In genomic region chr12:50764116-50764860, GRCh38 we compare ENCODE assay signal across 1 cellular context.
TF ChIP-seq lines count a peak whose summit lies in the region.

No MANE protein-coding gene starts in this region.

TF ChIP-seq in HepG2, 621 proteins besides CTCF, POLR2A, EP300 and RAD21 (continued from another document and continues in another):
- TF ChIP-seq ZNF280D (CRISPR knock-in tag; IDR thresholded peaks at IDR 0.05): no peak
- peak; percentile 62; the same call in 1 of the 2 replicates for TF ChIP-seq BCL3 (CRISPR knock-in tag; IDR thresholded peaks at IDR 0.05)
- TF ChIP-seq RFX1 (IDR thresholded peaks at IDR 0.05): no peak
- TF ChIP-seq BHLHE40 (IDR thresholded peaks at IDR 0.05; ENCODE audit: low read length): no peak
- TF ChIP-seq, protein P1, sequence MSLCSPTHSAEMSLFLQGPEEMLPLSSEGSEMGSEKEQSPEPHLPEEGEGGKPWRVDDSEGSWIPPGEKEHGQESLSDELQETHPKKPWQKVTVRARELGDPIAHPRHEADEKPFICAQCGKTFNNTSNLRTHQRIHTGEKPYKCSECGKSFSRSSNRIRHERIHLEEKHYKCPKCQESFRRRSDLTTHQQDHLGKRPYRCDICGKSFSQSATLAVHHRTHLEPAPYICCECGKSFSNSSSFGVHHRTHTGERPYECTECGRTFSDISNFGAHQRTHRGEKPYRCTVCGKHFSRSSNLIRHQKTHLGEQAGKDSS (CRISPR knock-in tag; IDR thresholded peaks at IDR 0.05; ENCODE audit: borderline replicate concordance, low read depth): no peak; the same call in 1 of the 2 replicates
- TF ChIP-seq ELF1 (CRISPR knock-in tag; IDR thresholded peaks at IDR 0.05): peak; percentile 19; the same call in 1 of the 2 replicates
- no peak for TF ChIP-seq ZNF253 (CRISPR knock-in tag; IDR thresholded peaks at IDR 0.05; ENCODE audit: borderline replicate concordance)
- TF ChIP-seq KLF15 (CRISPR knock-in tag; IDR thresholded peaks at IDR 0.05; ENCODE audit: borderline replicate concordance): no peak
- no peak for TF ChIP-seq USF2 (IDR thresholded peaks at IDR 0.05; ENCODE audit: low read depth, low read length)
- TF ChIP-seq USF2 (CRISPR knock-in tag; IDR thresholded peaks at IDR 0.05; ENCODE audit: borderline replicate concordance): no peak
- peak; percentile 82; the same call in 1 of the 2 replicates for TF ChIP-seq NFKB2 (CRISPR knock-in tag; IDR thresholded peaks at IDR 0.05; ENCODE audit: borderline replicate concordance)
- peak; percentile 9; the same call in 1 of the 2 replicates for TF ChIP-seq ZMAT3 (CRISPR knock-in tag; conservative IDR thresholded peaks at IDR 0.05)
- no peak for TF ChIP-seq ZNF20 (CRISPR knock-in tag; IDR thresholded peaks at IDR 0.05)
- peak; percentile 20; the same call in 1 of the 2 replicates for TF ChIP-seq ZNF547 (CRISPR knock-in tag; IDR thresholded peaks at IDR 0.05)
- no peak for TF ChIP-seq THAP7 (CRISPR knock-in tag; IDR thresholded peaks at IDR 0.05)
- TF ChIP-seq ZIK1 (CRISPR knock-in tag; IDR thresholded peaks at IDR 0.05; ENCODE audit: borderline replicate concordance, low read depth): no peak; the same call in 1 of the 2 replicates
- TF ChIP-seq NR2F1 (CRISPR knock-in tag; IDR thresholded peaks at IDR 0.05): no peak
- no peak for TF ChIP-seq ZNF550 (CRISPR knock-in tag; IDR thresholded peaks at IDR 0.05; ENCODE audit: borderline replicate concordance)
- TF ChIP-seq, protein P2, sequence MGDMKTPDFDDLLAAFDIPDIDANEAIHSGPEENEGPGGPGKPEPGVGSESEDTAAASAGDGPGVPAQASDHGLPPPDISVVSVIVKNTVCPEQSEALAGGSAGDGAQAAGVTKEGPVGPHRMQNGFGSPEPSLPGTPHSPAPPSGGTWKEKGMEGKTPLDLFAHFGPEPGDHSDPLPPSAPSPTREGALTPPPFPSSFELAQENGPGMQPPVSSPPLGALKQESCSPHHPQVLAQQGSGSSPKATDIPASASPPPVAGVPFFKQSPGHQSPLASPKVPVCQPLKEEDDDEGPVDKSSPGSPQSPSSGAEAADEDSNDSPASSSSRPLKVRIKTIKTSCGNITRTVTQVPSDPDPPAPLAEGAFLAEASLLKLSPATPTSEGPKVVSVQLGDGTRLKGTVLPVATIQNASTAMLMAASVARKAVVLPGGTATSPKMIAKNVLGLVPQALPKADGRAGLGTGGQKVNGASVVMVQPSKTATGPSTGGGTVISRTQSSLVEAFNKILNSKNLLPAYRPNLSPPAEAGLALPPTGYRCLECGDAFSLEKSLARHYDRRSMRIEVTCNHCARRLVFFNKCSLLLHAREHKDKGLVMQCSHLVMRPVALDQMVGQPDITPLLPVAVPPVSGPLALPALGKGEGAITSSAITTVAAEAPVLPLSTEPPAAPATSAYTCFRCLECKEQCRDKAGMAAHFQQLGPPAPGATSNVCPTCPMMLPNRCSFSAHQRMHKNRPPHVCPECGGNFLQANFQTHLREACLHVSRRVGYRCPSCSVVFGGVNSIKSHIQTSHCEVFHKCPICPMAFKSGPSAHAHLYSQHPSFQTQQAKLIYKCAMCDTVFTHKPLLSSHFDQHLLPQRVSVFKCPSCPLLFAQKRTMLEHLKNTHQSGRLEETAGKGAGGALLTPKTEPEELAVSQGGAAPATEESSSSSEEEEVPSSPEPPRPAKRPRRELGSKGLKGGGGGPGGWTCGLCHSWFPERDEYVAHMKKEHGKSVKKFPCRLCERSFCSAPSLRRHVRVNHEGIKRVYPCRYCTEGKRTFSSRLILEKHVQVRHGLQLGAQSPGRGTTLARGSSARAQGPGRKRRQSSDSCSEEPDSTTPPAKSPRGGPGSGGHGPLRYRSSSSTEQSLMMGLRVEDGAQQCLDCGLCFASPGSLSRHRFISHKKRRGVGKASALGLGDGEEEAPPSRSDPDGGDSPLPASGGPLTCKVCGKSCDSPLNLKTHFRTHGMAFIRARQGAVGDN (CRISPR knock-in tag; IDR thresholded peaks at IDR 0.05): peak; percentile 68
- no peak for TF ChIP-seq ZNF510 (CRISPR knock-in tag; IDR thresholded peaks at IDR 0.05; ENCODE audit: low read depth)
- TF ChIP-seq ZFP1 (CRISPR knock-in tag; IDR thresholded peaks at IDR 0.05): no peak
- TF ChIP-seq PHF21A (CRISPR knock-in tag; IDR thresholded peaks at IDR 0.05): no peak
- TF ChIP-seq, protein P3, sequence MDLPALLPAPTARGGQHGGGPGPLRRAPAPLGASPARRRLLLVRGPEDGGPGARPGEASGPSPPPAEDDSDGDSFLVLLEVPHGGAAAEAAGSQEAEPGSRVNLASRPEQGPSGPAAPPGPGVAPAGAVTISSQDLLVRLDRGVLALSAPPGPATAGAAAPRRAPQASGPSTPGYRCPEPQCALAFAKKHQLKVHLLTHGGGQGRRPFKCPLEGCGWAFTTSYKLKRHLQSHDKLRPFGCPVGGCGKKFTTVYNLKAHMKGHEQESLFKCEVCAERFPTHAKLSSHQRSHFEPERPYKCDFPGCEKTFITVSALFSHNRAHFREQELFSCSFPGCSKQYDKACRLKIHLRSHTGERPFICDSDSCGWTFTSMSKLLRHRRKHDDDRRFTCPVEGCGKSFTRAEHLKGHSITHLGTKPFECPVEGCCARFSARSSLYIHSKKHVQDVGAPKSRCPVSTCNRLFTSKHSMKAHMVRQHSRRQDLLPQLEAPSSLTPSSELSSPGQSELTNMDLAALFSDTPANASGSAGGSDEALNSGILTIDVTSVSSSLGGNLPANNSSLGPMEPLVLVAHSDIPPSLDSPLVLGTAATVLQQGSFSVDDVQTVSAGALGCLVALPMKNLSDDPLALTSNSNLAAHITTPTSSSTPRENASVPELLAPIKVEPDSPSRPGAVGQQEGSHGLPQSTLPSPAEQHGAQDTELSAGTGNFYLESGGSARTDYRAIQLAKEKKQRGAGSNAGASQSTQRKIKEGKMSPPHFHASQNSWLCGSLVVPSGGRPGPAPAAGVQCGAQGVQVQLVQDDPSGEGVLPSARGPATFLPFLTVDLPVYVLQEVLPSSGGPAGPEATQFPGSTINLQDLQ (CRISPR knock-in tag; IDR thresholded peaks at IDR 0.05): no peak
- TF ChIP-seq ZBTB33 (CRISPR knock-in tag; IDR thresholded peaks at IDR 0.05): no peak
- 0 out of 2 replicates have a peak, but pooled peaks have one; percentile 66 for TF ChIP-seq ZSCAN12 (CRISPR knock-in tag; IDR thresholded peaks at IDR 0.05)
- TF ChIP-seq ZBTB3 (CRISPR knock-in tag; IDR thresholded peaks at IDR 0.05; ENCODE audit: borderline replicate concordance, low read depth): no peak
- no peak; the same call in 1 of the 2 replicates for TF ChIP-seq ZNF619 (CRISPR knock-in tag; IDR thresholded peaks at IDR 0.05)
- TF ChIP-seq MXI1 (IDR thresholded peaks at IDR 0.05; ENCODE audit: borderline replicate concordance, low read depth, low read length): no peak
- peak; percentile 80 for TF ChIP-seq MEIS2 (CRISPR knock-in tag; IDR thresholded peaks at IDR 0.05)
- TF ChIP-seq NR2F2 (IDR thresholded peaks at IDR 0.05; ENCODE audit: borderline replicate concordance, low read depth): no peak
- TF ChIP-seq FOXJ3 (CRISPR knock-in tag; IDR thresholded peaks at IDR 0.05; ENCODE audit: borderline replicate concordance): no peak
- TF ChIP-seq ZNF350 (CRISPR knock-in tag; IDR thresholded peaks at IDR 0.05; ENCODE audit: borderline replicate concordance, low read depth): peak; percentile 34; the same call in 1 of the 2 replicates
- no peak for TF ChIP-seq ZNF660 (CRISPR knock-in tag; IDR thresholded peaks at IDR 0.05; ENCODE audit: borderline replicate concordance, low read depth)
- no peak for TF ChIP-seq PRDM10 (CRISPR knock-in tag; IDR thresholded peaks at IDR 0.05; ENCODE audit: low read depth)
- TF ChIP-seq RXRB (CRISPR knock-in tag; IDR thresholded peaks at IDR 0.05; ENCODE audit: borderline replicate concordance): no peak
- TF ChIP-seq ZNF12 (CRISPR knock-in tag; IDR thresholded peaks at IDR 0.05): no peak
